ENCODE assay signal across 21 cellular contexts in genomic region chr3:24867783-24868182, GRCh38.
DNase-seq lines count a peak whose midpoint lies in the region; ATAC-seq and TF ChIP-seq lines count a peak whose summit lies in the region.
"Had no signal": no experiment of that assay in that cellular context is flagged by ENCODE, and none has a peak within 500 bp of the region (broad histone marks: within the 10 kb centered on the region; RNA-seq: fewer than 3 reads in every experiment).

No MANE protein-coding gene starts in this region.

- ATAC-seq in SK-N-SH treated with all-trans-retinoic acid at 6 μM for 48 hours = no peak
- ATAC-seq in HG02623 (IDR thresholded peaks at IDR 0.05; ENCODE audit: unreplicated experiment) = no peak
- ATAC-seq: GM12878, HepG2, Panc1 had no signal

- DNase-seq in DMS53 (lab: John Stamatoyannopoulos, UW) (peak; percentile 13), DMS53 treated with DMSO at 0.1 percent for 48 hours (lab: John Stamatoyannopoulos, UW; ENCODE audit: unreplicated experiment) (no peak), HS-5 (ENCODE audit: low read depth) (peak; percentile 1), superior temporal gyrus (ENCODE audit: extremely low spot score) (peak; percentile 17), SKM-1 treated with dmso at 0.1 percent for 144 hours (lab: John Stamatoyannopoulos, UW; ENCODE audit: unreplicated experiment) (no peak), GM10266 (ENCODE audit: extremely low spot score) (no peak)
- DNase-seq: ACHN; Caco-2; CD4-positive, alpha-beta memory T cell; KBM-7; MM.1S; NCI-H1048; NCI-H1417 treated with DMSO at 0.1 percent for 48 hours; NCI-H2029; NCI-H510A; NCI-H774 had no signal

- no peak for TF ChIP-seq CTCF in GM10266 (IDR thresholded peaks at IDR 0.05; ENCODE audit: control insufficient read depth, insufficient read depth, low read depth, missing control alignments)

TF ChIP-seq in SK-N-SH treated with all-trans-retinoic acid at 6 μM for 48 hours, 23 proteins besides CTCF, POLR2A, EP300 and RAD21:
- no peak for TF ChIP-seq BACH2 (CRISPR knock-in tag; IDR thresholded peaks at IDR 0.05; ENCODE audit: borderline replicate concordance)
- no peak for TF ChIP-seq POU6F1 (CRISPR knock-in tag; IDR thresholded peaks at IDR 0.05; ENCODE audit: borderline replicate concordance, low read depth)
- TF ChIP-seq GLIS3 (CRISPR knock-in tag; IDR thresholded peaks at IDR 0.05) = no peak
- TF ChIP-seq ESRRG (CRISPR knock-in tag; IDR thresholded peaks at IDR 0.05) = no peak
- TF ChIP-seq TCF4 (CRISPR knock-in tag; IDR thresholded peaks at IDR 0.05; ENCODE audit: borderline replicate concordance) = peak; percentile 32; the same call in 1 of the 2 replicates
- TF ChIP-seq ZFP3 (CRISPR knock-in tag; IDR thresholded peaks at IDR 0.05) = no peak

Comparison
In these comparisons a context has a peak if more than half of its experiments do, and no peak if none do; other contexts are left out.
1. DNase-seq: peak in DMS53 (single experiment), HS-5 (single experiment) and superior temporal gyrus (single experiment); none in DMS53 treated with DMSO at 0.1 percent for 48 hours (single experiment), SKM-1 treated with dmso at 0.1 percent for 144 hours (single experiment) and GM10266 (single experiment).